ENCODE assay signal across 7 cellular contexts in the genomic region with DNA sequence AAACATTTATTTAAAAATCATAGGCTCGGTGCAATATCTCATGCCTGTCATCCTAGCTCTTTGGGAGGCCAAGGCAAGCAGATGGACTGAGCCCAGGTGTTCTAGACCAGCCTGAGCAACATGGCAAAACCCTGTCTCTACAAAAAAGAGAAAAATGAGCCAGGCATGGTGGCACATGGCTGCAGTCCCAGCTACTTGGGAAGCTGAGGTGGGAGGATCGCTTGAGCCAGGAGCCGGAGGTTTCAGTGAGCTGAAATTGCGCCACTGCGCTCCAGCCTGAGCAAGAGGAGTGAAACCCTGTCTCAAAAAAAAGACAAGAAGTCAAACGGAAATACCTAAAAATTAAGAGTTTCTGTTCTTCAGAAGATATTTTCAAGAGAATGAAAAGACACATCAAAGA.
"Had no signal": no experiment of that assay in that cellular context is flagged by ENCODE, and none has a peak within 500 bp of the region (broad histone marks: within the 10 kb centered on the region; RNA-seq: fewer than 3 reads in every experiment).

No MANE protein-coding gene starts in this region.

- H3K9me3 ChIP-seq: HAP-1 had no signal

- H3K27ac Mint-ChIP-seq: HFFc6, IgD-negative memory B cell had no signal

- DNase-seq: GM23248, GOT3, H7, HFFc6 had no signal

- H2AFZ ChIP-seq: GM23248 had no signal

- H3K27ac ChIP-seq: GM23248, HL-60 had no signal

- H3K27me3 Mint-ChIP-seq: IgD-negative memory B cell had no signal

- H3K4me3 ChIP-seq: GM23248, HAP-1 had no signal

- H3K36me3 Mint-ChIP-seq: IgD-negative memory B cell had no signal

- H3K4me3 Mint-ChIP-seq: HFFc6, IgD-negative memory B cell had no signal

- H3K4me1 ChIP-seq: HAP-1 had no signal

- H3K9ac ChIP-seq: GM23248 had no signal

- H3K36me3 ChIP-seq: HAP-1 had no signal
